Comparison of ENCODE assay signal across 10 cellular contexts in the genomic region with DNA sequence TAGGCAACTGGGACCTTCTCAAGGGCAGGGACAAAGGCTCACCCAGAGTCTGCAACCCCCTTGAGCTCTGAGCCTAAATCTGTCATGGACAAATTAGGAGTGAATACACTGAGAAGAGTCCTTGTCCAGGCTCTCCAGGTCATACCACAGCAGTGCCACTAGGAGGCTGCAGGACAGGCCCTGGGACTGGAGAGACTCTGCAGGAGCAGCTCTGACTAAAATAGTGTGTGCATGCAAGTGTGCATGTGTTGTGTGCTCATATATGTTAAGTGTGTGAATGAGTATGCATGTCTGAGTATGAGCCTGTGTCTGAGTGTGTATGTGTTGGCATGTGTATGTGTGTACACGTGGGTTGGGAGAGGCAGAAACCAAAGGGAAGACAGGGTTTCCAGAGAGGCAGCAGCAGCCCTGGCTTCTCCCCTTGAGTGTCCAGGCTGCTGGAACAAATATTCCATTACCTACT. TPM values are rescaled to one million over a fixed set of nuclear protein-coding genes. Genes with fewer than 3 reads are reported as not detected.
DNase-seq lines count a peak whose midpoint lies in the region; ATAC-seq and TF ChIP-seq lines count a peak whose summit lies in the region.
"Had no signal": no experiment of that assay in that cellular context is flagged by ENCODE, and none has a peak within 500 bp of the region (broad histone marks: within the 10 kb centered on the region; RNA-seq: fewer than 3 reads in every experiment).

No MANE protein-coding gene starts in this region.

- ATAC-seq in CD4-positive, alpha-beta T cell (ENCODE audit: poor library complexity): peak; percentile 43
- ATAC-seq in activated B cell treated with CpG ODN at 0.5 μM for 24 hours (ENCODE audit: low read depth): peak; percentile 43
- ATAC-seq in upper lobe of left lung (ENCODE audit: low FRiP score in 2 of 2): peak; percentile 21 to 70
- ATAC-seq in GM18520 (IDR thresholded peaks at IDR 0.05; ENCODE audit: unreplicated experiment): no peak

- no peak for TF ChIP-seq EP300 in upper lobe of left lung (IDR thresholded peaks at IDR 0.05)

- no peak overlapping the region for H3K27ac Mint-ChIP-seq in CD4-positive, alpha-beta T cell
- H3K27ac Mint-ChIP-seq in activated B cell treated with CpG ODN at 0.5 μM for 24 hours: no peak overlapping the region

- no peaks in the 10 kb centered on the region for H3K9me3 Mint-ChIP-seq in CD4-positive, alpha-beta T cell
- H3K9me3 Mint-ChIP-seq in activated B cell treated with CpG ODN at 0.5 μM for 24 hours: no peaks in the 10 kb centered on the region
- H3K9me3 Mint-ChIP-seq: IgD-negative memory B cell had no signal

- TF ChIP-seq POLR2A in upper lobe of left lung (IDR thresholded peaks at IDR 0.05): no peak

- 40 to 63% methylated on average over 1 of the region's 1 CpG for WGBS in upper lobe of left lung, 2 donors

- TF ChIP-seq CTCF in CD4-positive, alpha-beta T cell (IDR thresholded peaks at IDR 0.05): peak; percentile 33
- TF ChIP-seq CTCF in HFF-Myc (IDR thresholded peaks at IDR 0.05; ENCODE audit: low read depth, low read length, missing control alignments): peak; percentile 74
- no peak for TF ChIP-seq CTCF in activated B cell treated with CpG ODN at 0.5 μM for 24 hours (IDR thresholded peaks at IDR 0.05)
- TF ChIP-seq CTCF in left ventricle myocardium inferior (IDR thresholded peaks at IDR 0.05; ENCODE audit: borderline replicate concordance): peak; percentile 70
- TF ChIP-seq CTCF in upper lobe of left lung (IDR thresholded peaks at IDR 0.05): peak; percentile 24 to 67 (median 50)

- peaks cover 12% of the 10 kb centered on the region for H3K4me1 Mint-ChIP-seq in CD4-positive, alpha-beta T cell (ENCODE audit: low read depth)
- H3K4me1 Mint-ChIP-seq in activated B cell treated with CpG ODN at 0.5 μM for 24 hours: peaks cover 2% of the 10 kb centered on the region

- H3K27me3 Mint-ChIP-seq in CD4-positive, alpha-beta T cell: no peaks in the 10 kb centered on the region
- H3K27me3 Mint-ChIP-seq in activated B cell treated with CpG ODN at 0.5 μM for 24 hours: no peaks in the 10 kb centered on the region
- H3K27me3 Mint-ChIP-seq: IgD-negative memory B cell had no signal

- H3K27me3 ChIP-seq in CD4-positive, alpha-beta T cell (ENCODE audit: control insufficient read depth, insufficient read depth, low read length): no peaks in the 10 kb centered on the region
- H3K27me3 ChIP-seq in left ventricle myocardium inferior (ENCODE audit: low read depth) (no peaks in the 10 kb centered on the region), upper lobe of left lung (no peaks in the 10 kb centered on the region)

- no peaks in the 10 kb centered on the region for H3K9me3 ChIP-seq in CD4-positive, alpha-beta T cell (ENCODE audit: control insufficient read depth, low read length)
- H3K9me3 ChIP-seq in left ventricle myocardium inferior (replicated peaks): no peaks in the 10 kb centered on the region
- H3K9me3 ChIP-seq in upper lobe of left lung: no peaks in the 10 kb centered on the region
- H3K9me3 ChIP-seq: thoracic aorta had no signal

- H3K4me1 ChIP-seq in left ventricle myocardium inferior (peaks cover 25% of the 10 kb centered on the region), upper lobe of left lung (peaks cover 12 to 37% (median 24%) of the 10 kb centered on the region in 4 donors)

- H3K36me3 ChIP-seq in left ventricle myocardium inferior (no peaks in the 10 kb centered on the region), upper lobe of left lung (peaks cover 0 to 13% (median 6%) of the 10 kb centered on the region in 4 donors)

- H3K4me3 ChIP-seq in HFF-Myc (replicated peaks; ENCODE audit: low read depth, low read length) (no peak overlapping the region), left ventricle myocardium inferior (no peak overlapping the region), upper lobe of left lung (no peak overlapping the region)
- H3K4me3 ChIP-seq: thoracic aorta had no signal

- no peak overlapping the region for H3K27ac ChIP-seq in CD4-positive, alpha-beta T cell (ENCODE audit: low read depth, low read length)
- no peak overlapping the region for H3K27ac ChIP-seq in left ventricle myocardium inferior (replicated peaks)
- peak overlapping the region in 2 of 4 donors; percentile 21 to 47 for H3K27ac ChIP-seq in upper lobe of left lung
- H3K27ac ChIP-seq: thoracic aorta had no signal

- CTCF ChIA-PET in CD4-positive, alpha-beta T cell (lab: Charles Lee): no interaction called here
- CTCF ChIA-PET in activated B cell treated with CpG ODN at 0.5 μM for 24 hours (lab: Charles Lee): interaction anchor here (1.4 kb wide), 1 partner anchor 11 kb away, joined by 4 read pairs; no protein-coding TSS in a partner anchor

- peaks cover 10% of the 10 kb centered on the region for H3K36me3 Mint-ChIP-seq in CD4-positive, alpha-beta T cell (ENCODE audit: low read depth)
- H3K36me3 Mint-ChIP-seq in activated B cell treated with CpG ODN at 0.5 μM for 24 hours (ENCODE audit: low read depth): peaks cover 48% of the 10 kb centered on the region

- no peak for DNase-seq in CD4-positive, alpha-beta T cell
- no peak for DNase-seq in HFF-Myc (ENCODE audit: extremely low read depth, low read depth)
- no peak for DNase-seq in activated B cell treated with CpG ODN at 0.5 μM for 24 hours
- DNase-seq in left ventricle myocardium inferior: no peak
- DNase-seq in upper lobe of left lung: no peak
- no peak for DNase-seq in cerebellum (ENCODE audit: low spot score)
- no peak for DNase-seq in NCI-H146 treated with DMSO at 0.1 percent for 48 hours (lab: John Stamatoyannopoulos, UW; ENCODE audit: unreplicated experiment)

- no peak overlapping the region for H3K4me3 Mint-ChIP-seq in CD4-positive, alpha-beta T cell
- no peak overlapping the region for H3K4me3 Mint-ChIP-seq in activated B cell treated with CpG ODN at 0.5 μM for 24 hours
- H3K4me3 Mint-ChIP-seq: IgD-negative memory B cell had no signal

- intact Hi-C loops in CD4-positive, alpha-beta T cell (cut with DNase I, micrococcal nuclease): loop anchor here in 1 of 2 experiments (1.0 kb wide), 1 partner anchor 52 kb away; no protein-coding TSS in a partner anchor
- intact Hi-C loops in activated B cell treated with CpG ODN at 0.5 μM for 24 hours (cut with micrococcal nuclease) (no loop called here), left ventricle myocardium inferior (cut with micrococcal nuclease) (no loop called here)

- POLR2A ChIA-PET in CD4-positive, alpha-beta T cell (lab: Charles Lee): no interaction called here
- POLR2A ChIA-PET in activated B cell treated with CpG ODN at 0.5 μM for 24 hours (lab: Charles Lee): no interaction called here

RNA-seq across cellular contexts. Expression of a gene that starts 27.1 kb away (rescaled TPM):
- 10 to 100 TPM; 10.4 to 11.5 TPM for total RNA-seq in CD4-positive, alpha-beta T cell
- total RNA-seq in activated B cell treated with CpG ODN at 0.5 μM for 24 hours (40.5 and 45.5 TPM in 2 replicates), left ventricle myocardium inferior (36.8 TPM), upper lobe of left lung (100 to 1,000 TPM in 3 of 6 donors, 10 to 100 TPM in 3; 89.1 to 164 (median 97.7) TPM), cerebellum (25.0 TPM)

RNA-seq across cellular contexts. Expression of a gene that starts 27.2 kb away (rescaled TPM):
- total RNA-seq in CD4-positive, alpha-beta T cell: 10 to 100 TPM; 11.4 to 12.8 TPM
- total RNA-seq in activated B cell treated with CpG ODN at 0.5 μM for 24 hours (12.3 and 13.9 TPM in 2 replicates), left ventricle myocardium inferior (37.2 TPM), upper lobe of left lung (100 to 1,000 TPM in 4 of 6 donors, 10 to 100 TPM in 2; 89.8 to 198 (median 128) TPM), cerebellum (32.7 TPM)

RNA-seq across cellular contexts. Expression of a gene that starts 58.5 kb away (rescaled TPM):
- total RNA-seq in CD4-positive, alpha-beta T cell: 1 to 10 TPM; 1.3 to 1.5 TPM
- total RNA-seq in activated B cell treated with CpG ODN at 0.5 μM for 24 hours (not detected in 2 replicates), left ventricle myocardium inferior (0.25 TPM), upper lobe of left lung (under 1 TPM in 4 of 6 donors, not detected in 2; 0.30 to 0.81 (median 0.52) TPM), cerebellum (not detected)
- total RNA-seq: thoracic aorta had no signal
